8 cellular contexts compared by ENCODE assay signal in the genomic region with DNA sequence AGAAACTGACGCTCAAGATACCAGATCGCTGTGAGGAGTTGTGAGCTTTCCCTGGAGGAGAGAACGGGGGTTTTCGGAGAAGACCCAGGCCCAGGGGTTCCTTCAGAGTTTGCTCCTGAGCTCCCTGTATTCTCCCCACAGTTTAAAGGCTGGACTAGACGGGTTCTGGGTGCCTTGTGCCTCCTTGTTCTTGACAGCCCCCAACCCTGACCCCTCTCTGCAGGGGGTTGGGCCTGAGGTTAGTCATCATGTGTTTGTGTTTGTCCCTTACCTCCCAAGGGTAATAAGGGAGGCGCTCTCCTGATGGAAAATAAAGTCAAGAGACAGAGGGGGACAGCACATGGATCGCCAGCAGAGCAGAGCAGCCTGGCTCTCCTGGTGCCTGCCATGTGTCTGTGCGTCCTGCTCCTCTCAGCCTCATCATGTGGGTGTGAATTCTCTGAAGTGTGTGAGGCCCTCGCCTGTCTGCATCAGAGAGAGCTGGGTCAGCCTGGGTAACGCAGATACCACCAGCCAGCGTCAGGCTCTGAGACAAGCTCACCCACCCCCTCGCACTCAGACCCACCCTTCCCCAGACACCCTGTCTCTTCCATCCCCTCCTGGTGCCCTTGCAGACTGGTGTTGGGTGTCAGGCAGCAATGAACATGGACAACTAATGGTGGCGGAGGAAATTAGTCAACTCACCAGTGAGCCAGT. TPM values are rescaled to one million over a fixed set of nuclear protein-coding genes. Genes with fewer than 3 reads are reported as not detected.
DNase-seq lines count a peak whose midpoint lies in the region; FAIRE-seq and TF ChIP-seq lines count a peak whose summit lies in the region.

No MANE protein-coding gene starts in this region.

- no peak overlapping the region for H3K4me3 Mint-ChIP-seq in activated naive CD4-positive, alpha-beta T cell treated with anti-CD3 and anti-CD28 coated beads, Interleukin-2, amount 10 ng/mL, durations not matched to agents 7 days and 5 days
- H3K4me3 Mint-ChIP-seq in activated naive CD4-positive, alpha-beta T cell treated with anti-CD3 and anti-CD28 coated beads for 36 hours, result no peak overlapping the region
- H3K4me3 Mint-ChIP-seq in endothelial cell (ENCODE audit: unreplicated experiment), result no peak overlapping the region
- no peak overlapping the region for H3K4me3 Mint-ChIP-seq in neural crest cell

- CTCF ChIA-PET in activated naive CD4-positive, alpha-beta T cell treated with anti-CD3 and anti-CD28 coated beads, Interleukin-2, amount 10 ng/mL, durations not matched to agents 7 days and 5 days (lab: Charles Lee), result interaction anchor here (2.8 to 4.0 kb wide), 2 partner anchors 21 to 36 kb away, joined by 15 to 31 read pairs; a partner anchor contains a TSS
- CTCF ChIA-PET in activated naive CD4-positive, alpha-beta T cell treated with anti-CD3 and anti-CD28 coated beads for 36 hours (lab: Charles Lee), result interaction anchor here (1.5 to 3.5 kb wide), 2 partner anchors 27 to 35 kb away, joined by 5 to 41 read pairs; a partner anchor contains a TSS

- no peak for FAIRE-seq in RCC 7860 (lab: Jason Lieb, UNC)

- no peak for DNase-seq in activated naive CD4-positive, alpha-beta T cell treated with anti-CD3 and anti-CD28 coated beads, Interleukin-2, amount 10 ng/mL, durations not matched to agents 7 days and 5 days
- DNase-seq in activated naive CD4-positive, alpha-beta T cell treated with anti-CD3 and anti-CD28 coated beads for 36 hours, result no peak
- DNase-seq in endothelial cell (ENCODE audit: low spot score), result no peak
- DNase-seq in neural crest cell (ENCODE audit: low read depth, low spot score), result no peak
- DNase-seq in vagina (ENCODE audit: extremely low spot score in 2 of 2), result no peak
- no peak for DNase-seq in NCI-H1105 treated with DMSO at 0.1 percent for 48 hours (lab: John Stamatoyannopoulos, UW)
- DNase-seq in NCI-H526 (lab: John Stamatoyannopoulos, UW), result no peak
- no peak for DNase-seq in RCC 7860 (ENCODE audit: low spot score)

- no peak for TF ChIP-seq POLR2A in vagina (IDR thresholded peaks at IDR 0.05)

- peak overlapping the region; percentile 98 for H3K27ac ChIP-seq in vagina

- H3K9me3 ChIP-seq in vagina, result no peaks in the 10 kb centered on the region

- peaks cover 0 to 8% of the 10 kb centered on the region in 2 donors for H3K36me3 ChIP-seq in vagina

- no peaks in the 10 kb centered on the region for H3K27me3 Mint-ChIP-seq in activated naive CD4-positive, alpha-beta T cell treated with anti-CD3 and anti-CD28 coated beads, Interleukin-2, amount 10 ng/mL, durations not matched to agents 7 days and 5 days
- H3K27me3 Mint-ChIP-seq in activated naive CD4-positive, alpha-beta T cell treated with anti-CD3 and anti-CD28 coated beads for 36 hours (ENCODE audit: low read depth), result no peaks in the 10 kb centered on the region
- H3K27me3 Mint-ChIP-seq in endothelial cell (ENCODE audit: unreplicated experiment) (peaks cover 3% of the 10 kb centered on the region), neural crest cell (ENCODE audit: low read depth) (no peaks in the 10 kb centered on the region)

- no peaks in the 10 kb centered on the region for H3K9me3 Mint-ChIP-seq in activated naive CD4-positive, alpha-beta T cell treated with anti-CD3 and anti-CD28 coated beads, Interleukin-2, amount 10 ng/mL, durations not matched to agents 7 days and 5 days
- no peaks in the 10 kb centered on the region for H3K9me3 Mint-ChIP-seq in activated naive CD4-positive, alpha-beta T cell treated with anti-CD3 and anti-CD28 coated beads for 36 hours
- no peaks in the 10 kb centered on the region for H3K9me3 Mint-ChIP-seq in endothelial cell (ENCODE audit: unreplicated experiment)
- H3K9me3 Mint-ChIP-seq in neural crest cell, result no peaks in the 10 kb centered on the region

- H3K4me3 ChIP-seq in vagina, result peak overlapping the region; percentile 40 to 43

- H3K4me1 ChIP-seq in vagina, result peaks cover 41% of the 10 kb centered on the region

- H3K27me3 ChIP-seq in vagina, result no peaks in the 10 kb centered on the region

- H3K27ac Mint-ChIP-seq in activated naive CD4-positive, alpha-beta T cell treated with anti-CD3 and anti-CD28 coated beads, Interleukin-2, amount 10 ng/mL, durations not matched to agents 7 days and 5 days, result peak overlapping the region; percentile 45
- H3K27ac Mint-ChIP-seq in activated naive CD4-positive, alpha-beta T cell treated with anti-CD3 and anti-CD28 coated beads for 36 hours, result no peak overlapping the region
- H3K27ac Mint-ChIP-seq in endothelial cell (ENCODE audit: unreplicated experiment), result peak overlapping the region; percentile 88
- peak overlapping the region; percentile 83 for H3K27ac Mint-ChIP-seq in neural crest cell (ENCODE audit: unreplicated experiment)

- peaks cover under 1% of the 10 kb centered on the region for H3K36me3 Mint-ChIP-seq in activated naive CD4-positive, alpha-beta T cell treated with anti-CD3 and anti-CD28 coated beads, Interleukin-2, amount 10 ng/mL, durations not matched to agents 7 days and 5 days
- no peaks in the 10 kb centered on the region for H3K36me3 Mint-ChIP-seq in activated naive CD4-positive, alpha-beta T cell treated with anti-CD3 and anti-CD28 coated beads for 36 hours (ENCODE audit: low read depth)
- H3K36me3 Mint-ChIP-seq in endothelial cell (ENCODE audit: low read depth, unreplicated experiment) (no peaks in the 10 kb centered on the region), neural crest cell (ENCODE audit: low read depth) (no peaks in the 10 kb centered on the region)

- H3K4me1 Mint-ChIP-seq in activated naive CD4-positive, alpha-beta T cell treated with anti-CD3 and anti-CD28 coated beads, Interleukin-2, amount 10 ng/mL, durations not matched to agents 7 days and 5 days, result peaks cover 27% of the 10 kb centered on the region
- H3K4me1 Mint-ChIP-seq in activated naive CD4-positive, alpha-beta T cell treated with anti-CD3 and anti-CD28 coated beads for 36 hours (ENCODE audit: low read depth), result peaks cover 21% of the 10 kb centered on the region
- H3K4me1 Mint-ChIP-seq in endothelial cell (ENCODE audit: unreplicated experiment) (peaks cover 22% of the 10 kb centered on the region), neural crest cell (peaks cover 27% of the 10 kb centered on the region)

- TF ChIP-seq CTCF in endothelial cell (IDR thresholded peaks at IDR 0.05; ENCODE audit: unreplicated experiment), result no peak
- no peak for TF ChIP-seq CTCF in neural crest cell (conservative IDR thresholded peaks at IDR 0.05)
- TF ChIP-seq CTCF in vagina (IDR thresholded peaks at IDR 0.05), result no peak

- intact Hi-C loops in activated naive CD4-positive, alpha-beta T cell treated with anti-CD3 and anti-CD28 coated beads for 36 hours (cut with micrococcal nuclease), result no loop called here
- intact Hi-C loops in vagina (cut with DNase I), result no loop called here

RNA-seq across cellular contexts. Expression of a gene that starts 8.8 kb away (rescaled TPM):
- 1 to 10 TPM; 3.5 TPM for total RNA-seq in activated naive CD4-positive, alpha-beta T cell treated with anti-CD3 and anti-CD28 coated beads for 36 hours
- 13.0 TPM for total RNA-seq in endothelial cell (ENCODE audit: unreplicated experiment)
- 9.5 and 10.4 TPM in 2 replicates for total RNA-seq in neural crest cell
- 9.8 TPM for total RNA-seq in vagina

RNA-seq across cellular contexts. Expression of a gene that starts 22.2 kb away (rescaled TPM):
- total RNA-seq in activated naive CD4-positive, alpha-beta T cell treated with anti-CD3 and anti-CD28 coated beads for 36 hours, result 10 to 100 TPM; 24.3 to 24.7 TPM
- total RNA-seq in endothelial cell (ENCODE audit: unreplicated experiment) (22.6 TPM), neural crest cell (28.9 and 29.5 TPM in 2 replicates), vagina (27.5 TPM)

RNA-seq across cellular contexts. Expression of a gene that starts 34.9 kb away (rescaled TPM):
- total RNA-seq in activated naive CD4-positive, alpha-beta T cell treated with anti-CD3 and anti-CD28 coated beads for 36 hours, result 10 to 100 TPM; 12.3 to 12.7 TPM
- total RNA-seq in endothelial cell (ENCODE audit: unreplicated experiment), result 9.4 TPM
- total RNA-seq in neural crest cell, result 5.4 and 5.5 TPM in 2 replicates
- 18.9 TPM for total RNA-seq in vagina

RNA-seq across cellular contexts. Expression of a gene that starts 38.1 kb away (rescaled TPM):
- total RNA-seq in activated naive CD4-positive, alpha-beta T cell treated with anti-CD3 and anti-CD28 coated beads for 36 hours, result 1 to 10 TPM; 2.4 TPM
- 9.7 TPM for total RNA-seq in endothelial cell (ENCODE audit: unreplicated experiment)
- total RNA-seq in neural crest cell, result 34.2 and 36.5 TPM in 2 replicates
- 34.1 TPM for total RNA-seq in vagina

RNA-seq across cellular contexts. Expression of a gene that starts 51.3 kb away (rescaled TPM):
- 100 to 1,000 TPM; 228 to 242 TPM for total RNA-seq in activated naive CD4-positive, alpha-beta T cell treated with anti-CD3 and anti-CD28 coated beads for 36 hours
- total RNA-seq in endothelial cell (ENCODE audit: unreplicated experiment) (103 TPM), neural crest cell (1.1 and 1.2 TPM in 2 replicates), vagina (22.1 TPM)
